Comparison of ENCODE assay signal across 9 cellular contexts in genomic region chr9:36193049-36193448, GRCh38. TPM values are rescaled to one million over a fixed set of nuclear protein-coding genes. Genes with fewer than 3 reads are reported as not detected.
DNase-seq lines count a peak whose midpoint lies in the region; ATAC-seq and TF ChIP-seq lines count a peak whose summit lies in the region.
"Had no signal": no experiment of that assay in that cellular context is flagged by ENCODE, and none has a peak within 500 bp of the region (broad histone marks: within the 10 kb centered on the region; RNA-seq: fewer than 3 reads in every experiment).

No MANE protein-coding gene starts in this region.

- H3K4me1 ChIP-seq in SK-N-SH (ENCODE audit: control insufficient read depth in 1 of 2, insufficient read depth in 2 of 2, low read depth in 1 of 2, low read length in 1 of 2) (peaks cover 6 to 27% of the 10 kb centered on the region in 2 experiments), fibroblast of lung (ENCODE audit: control insufficient read depth, extremely low read depth, insufficient read depth, low read length) (peaks cover 8% of the 10 kb centered on the region)

- H3K36me3 ChIP-seq in SK-N-SH (replicated peaks in 1 of 2; ENCODE audit: control insufficient read depth in 1 of 2, insufficient read depth in 2 of 2, low read length in 1 of 2) (peaks cover 11 to 20% of the 10 kb centered on the region in 2 experiments), SU-DHL-6 (ENCODE audit: low read length) (peaks cover 9% of the 10 kb centered on the region; the same call in 1 of the 2 replicates), fibroblast of lung (ENCODE audit: control insufficient read depth, insufficient read depth, low read length) (no peaks in the 10 kb centered on the region)

- H3K27ac ChIP-seq in SK-N-SH (ENCODE audit: low read depth in 2 of 2, low read length in 1 of 2) (no peak overlapping the region), SU-DHL-6 (ENCODE audit: low read depth, low read length) (no peak overlapping the region), fibroblast of lung (ENCODE audit: insufficient read depth, low read length) (no peak overlapping the region)

- TF ChIP-seq CTCF in SK-N-SH (IDR thresholded peaks at IDR 0.05), result no peak
- no peak for TF ChIP-seq CTCF in SU-DHL-6 (IDR thresholded peaks at IDR 0.05; ENCODE audit: insufficient read depth, low read length, poor library complexity, severe bottlenecking)
- TF ChIP-seq CTCF in fibroblast of lung (conservative IDR thresholded peaks at IDR 0.05 in 1 of 2, IDR thresholded peaks at IDR 0.05 in 1 of 2; ENCODE audit: low read depth in 1 of 2, low read length in 2 of 2), result no peak
- no peak for TF ChIP-seq CTCF in GM10266 (IDR thresholded peaks at IDR 0.05; ENCODE audit: control insufficient read depth, insufficient read depth, low read depth, missing control alignments)

- POLR2A ChIA-PET in SK-N-SH (lab: Yijun Ruan, JAX), result no interaction called here

- no peak for ATAC-seq in SK-N-SH treated with all-trans-retinoic acid at 6 μM for 48 hours
- ATAC-seq in GM21529 (IDR thresholded peaks at IDR 0.05; ENCODE audit: unreplicated experiment), result no peak

- peak overlapping the region; percentile 95; the same call in 1 of the 2 replicates for H3K9ac ChIP-seq in SK-N-SH
- H3K9ac ChIP-seq in SU-DHL-6 (ENCODE audit: low read length), result peak overlapping the region; percentile 91
- no peak overlapping the region for H3K9ac ChIP-seq in fibroblast of lung (ENCODE audit: insufficient read depth, low read length)

- no peak for TF ChIP-seq EP300 in SK-N-SH (IDR thresholded peaks at IDR 0.05; ENCODE audit: borderline replicate concordance in 1 of 2, low read depth in 1 of 2, low read length in 1 of 2)

- H3K4me3 ChIP-seq in SK-N-SH (ENCODE audit: low read depth in 2 of 2, low read length in 1 of 2) (peak overlapping the region; percentile 84 to 94; a peak in 3 of 4 replicates), SU-DHL-6 (ENCODE audit: insufficient read depth, low read length, poor library complexity, severe bottlenecking) (peak overlapping the region; percentile 79), fibroblast of lung (replicated peaks in 1 of 4; ENCODE audit: control extremely low read depth in 1 of 4, insufficient read depth in 1 of 4, low read depth in 3 of 4, low read length in 4 of 4) (peak overlapping the region; percentile 62 to 99 (median 82)), skeletal muscle cell (ENCODE audit: low read depth, low read length) (peak overlapping the region; percentile 93)

- H3K9me3 ChIP-seq in SK-N-SH, result no peaks in the 10 kb centered on the region
- no peaks in the 10 kb centered on the region for H3K9me3 ChIP-seq in SU-DHL-6 (ENCODE audit: insufficient read depth, low read length)
- no peaks in the 10 kb centered on the region for H3K9me3 ChIP-seq in fibroblast of lung (ENCODE audit: control insufficient read depth, insufficient read depth, low read depth, low read length)

- WGBS in SK-N-SH (ENCODE audit: low lambda C conversion rate), result 90% methylated on average over 4 of the region's 4 CpGs

- CTCF ChIA-PET in SK-N-SH (lab: Yijun Ruan, JAX), result interaction anchor here (0.6 to 1.4 kb wide), 5 partner anchors 11 to 171 kb away, joined by 3 to 4 read pairs (median 3); no protein-coding TSS in a partner anchor

- H2AFZ ChIP-seq in SK-N-SH (ENCODE audit: low read depth) (no peak overlapping the region), SU-DHL-6 (ENCODE audit: low read depth, low read length, severe bottlenecking) (no peak overlapping the region), fibroblast of lung (ENCODE audit: low read length) (no peak overlapping the region)

- no peaks in the 10 kb centered on the region for H3K27me3 ChIP-seq in SK-N-SH (ENCODE audit: insufficient read depth)
- no peaks in the 10 kb centered on the region for H3K27me3 ChIP-seq in SU-DHL-6 (ENCODE audit: low read length)
- H3K27me3 ChIP-seq in fibroblast of lung (ENCODE audit: control insufficient read depth, insufficient read depth, low read length), result no peaks in the 10 kb centered on the region

- peaks cover 78% of the 10 kb centered on the region for H3K79me2 ChIP-seq in SK-N-SH (ENCODE audit: insufficient read depth)
- H3K79me2 ChIP-seq in SU-DHL-6 (ENCODE audit: insufficient read depth, low read length), result peaks cover 69% of the 10 kb centered on the region
- H3K79me2 ChIP-seq in fibroblast of lung (ENCODE audit: control insufficient read depth, insufficient read depth, low read length), result peaks cover 67% of the 10 kb centered on the region

- H3K4me2 ChIP-seq in SK-N-SH (peak overlapping the region; percentile 83), SU-DHL-6 (ENCODE audit: low read depth, low read length, poor library complexity, severe bottlenecking) (peak overlapping the region; percentile 85), fibroblast of lung (ENCODE audit: extremely low read depth, insufficient read depth, low read length) (peak overlapping the region; percentile 99)

- TF ChIP-seq RAD21 in SK-N-SH (IDR thresholded peaks at IDR 0.05; ENCODE audit: low read length), result no peak

- H3F3A ChIP-seq in SK-N-SH (replicated peaks; ENCODE audit: insufficient read depth) (no peaks in the 10 kb centered on the region), SU-DHL-6 (ENCODE audit: insufficient read depth) (no peaks in the 10 kb centered on the region; the same call in 1 of the 2 replicates)

- H4K20me1 ChIP-seq in SK-N-SH (ENCODE audit: insufficient read depth) (peaks cover 64% of the 10 kb centered on the region), SU-DHL-6 (ENCODE audit: low read depth, low read length) (peaks cover 43% of the 10 kb centered on the region), fibroblast of lung (ENCODE audit: control insufficient read depth, extremely low read depth, insufficient read depth, low read length) (peaks cover 2% of the 10 kb centered on the region)

- H3K9me2 ChIP-seq in SK-N-SH (no peaks in the 10 kb centered on the region), SU-DHL-6 (replicated peaks; ENCODE audit: insufficient read depth, low read length) (no peaks in the 10 kb centered on the region)

- DNase-seq in SK-N-SH (no peak), fibroblast of lung (ENCODE audit: low read depth in 2 of 2) (peak in 1 of 2 donors; percentile 21), skeletal muscle cell (ENCODE audit: low read depth) (no peak), GM10266 (ENCODE audit: extremely low spot score) (no peak), DMS114 treated with DMSO at 0.1 percent for 48 hours (lab: John Stamatoyannopoulos, UW; ENCODE audit: unreplicated experiment) (no peak)
- DNase-seq: 8988T had no signal

TF ChIP-seq in SK-N-SH, 30 proteins besides CTCF, POLR2A, EP300 and RAD21:
- TF ChIP-seq SIN3A (IDR thresholded peaks at IDR 0.05; ENCODE audit: borderline replicate concordance, low read depth, low read length) (no peak), FOSL2 (IDR thresholded peaks at IDR 0.05; ENCODE audit: borderline replicate concordance, low read depth) (no peak), EZH2phosphoT487 (IDR thresholded peaks at IDR 0.05; ENCODE audit: borderline replicate concordance, low read depth) (no peak), SMC3 (IDR thresholded peaks at IDR 0.05; ENCODE audit: low read depth, low read length) (no peak), USF2 (IDR thresholded peaks at IDR 0.05; ENCODE audit: borderline replicate concordance, low read depth, low read length) (no peak)

TF ChIP-seq in SK-N-SH treated with all-trans-retinoic acid at 6 μM for 48 hours, 23 proteins besides CTCF, POLR2A, EP300 and RAD21 (continues in another document):
- no peak for TF ChIP-seq ISL1 (CRISPR knock-in tag; IDR thresholded peaks at IDR 0.05)
- TF ChIP-seq ZFP3 (CRISPR knock-in tag; IDR thresholded peaks at IDR 0.05), result no peak
- TF ChIP-seq SNAI2 (CRISPR knock-in tag; IDR thresholded peaks at IDR 0.05), result no peak
- no peak for TF ChIP-seq PPARA (CRISPR knock-in tag; IDR thresholded peaks at IDR 0.05; ENCODE audit: borderline replicate concordance)
- no peak for TF ChIP-seq ARNTL (CRISPR knock-in tag; IDR thresholded peaks at IDR 0.05; ENCODE audit: borderline replicate concordance, low read depth)
- TF ChIP-seq TOX (CRISPR knock-in tag; IDR thresholded peaks at IDR 0.05; ENCODE audit: borderline replicate concordance), result no peak

RNA-seq across cellular contexts. Expression of gene CLTA, which starts 2.3 kb away (rescaled TPM):
- 222 and 260 TPM in 2 replicates for polyA plus RNA-seq in SK-N-SH (2012; rRNA removed)
- 329 and 395 TPM in 2 replicates for polyA plus RNA-seq in SK-N-SH (2012; cell fraction: cytosol; rRNA removed)
- polyA plus RNA-seq in SK-N-SH (2012; cell fraction: nucleus; rRNA removed), result 119 and 142 TPM in 2 replicates
- total RNA-seq in fibroblast of lung, result 238 and 302 TPM in 2 replicates
- 341 and 388 TPM in 2 replicates for polyA plus RNA-seq in fibroblast of lung
- polyA plus RNA-seq in fibroblast of lung (2012), result 301 and 374 TPM in 2 replicates
- polyA minus RNA-seq in fibroblast of lung (ENCODE audit: low replicate concordance), result 46.5 and 77.4 TPM in 2 replicates

RNA-seq across cellular contexts. Expression of gene CCIN, which starts 23.9 kb away (rescaled TPM):
- polyA plus RNA-seq in SK-N-SH (2012; rRNA removed) (0.44 and 0.54 TPM in 2 replicates), fibroblast of lung (0.40 and 0.55 TPM in 2 replicates)
- polyA plus RNA-seq in SK-N-SH (2012; cell fraction: cytosol; rRNA removed), result 0.15 and 0.35 TPM in 2 replicates
- polyA plus RNA-seq in SK-N-SH (2012; cell fraction: nucleus; rRNA removed), result 0.93 and 0.95 TPM in 2 replicates
- total RNA-seq in fibroblast of lung, result 1.0 and 1.3 TPM in 2 replicates
- 0.58 and 0.66 TPM in 2 replicates for polyA plus RNA-seq in fibroblast of lung (2012)
- 0.63 and 4.3 TPM in 2 replicates for polyA minus RNA-seq in fibroblast of lung (ENCODE audit: low replicate concordance)

RNA-seq across cellular contexts. Expression of gene GLIPR2, which starts 56.5 kb away (rescaled TPM):
- polyA plus RNA-seq in SK-N-SH (2012; rRNA removed) (38.3 and 40.1 TPM in 2 replicates), fibroblast of lung (57.8 and 108 TPM in 2 replicates)
- 38.4 and 43.1 TPM in 2 replicates for polyA plus RNA-seq in SK-N-SH (2012; cell fraction: cytosol; rRNA removed)
- polyA plus RNA-seq in SK-N-SH (2012; cell fraction: nucleus; rRNA removed), result 25.0 and 25.4 TPM in 2 replicates
- total RNA-seq in fibroblast of lung, result 40.0 and 47.8 TPM in 2 replicates
- 44.5 and 88.5 TPM in 2 replicates for polyA plus RNA-seq in fibroblast of lung (2012)
- 40.5 and 42.1 TPM in 2 replicates for polyA minus RNA-seq in fibroblast of lung (ENCODE audit: low replicate concordance)
